Comparison of ENCODE assay signal across 8 cellular contexts in genomic region chr5:148805323-148806290, GRCh38.
DNase-seq lines count a peak whose midpoint lies in the region; ATAC-seq and TF ChIP-seq lines count a peak whose summit lies in the region.

No MANE protein-coding gene starts in this region.

- TF ChIP-seq CTCF in GM10248 (IDR thresholded peaks at IDR 0.05; ENCODE audit: control extremely low read depth, extremely low read depth, low read depth, missing control alignments) (no peak), nephron (IDR thresholded peaks at IDR 0.05; ENCODE audit: unreplicated experiment in 3 of 3) (no peak)

- DNase-seq in GM10248 (ENCODE audit: extremely low spot score): peak; percentile 30
- DNase-seq in HK-2 (ENCODE audit: unreplicated experiment): peak; percentile 41
- peak; percentile 61 for DNase-seq in activated naive CD8-positive, alpha-beta T cell treated with anti-CD3 and anti-CD28 coated beads, Interleukin-2, amount 50 U/mL, for 24 hours
- no peak for DNase-seq in NCI-H510A treated with DMSO at 0.1 percent for 48 hours (lab: John Stamatoyannopoulos, UW)
- DNase-seq in HCEC 1CT: no peak
- no peak for DNase-seq in NCI-H1417 treated with DMSO at 0.1 percent for 48 hours (lab: John Stamatoyannopoulos, UW)

- H3K4me3 Mint-ChIP-seq in activated naive CD8-positive, alpha-beta T cell treated with anti-CD3 and anti-CD28 coated beads, Interleukin-2, amount 50 U/mL, for 24 hours: peak overlapping the region; percentile 46
- H3K4me3 Mint-ChIP-seq in nephron: no peak overlapping the region

- CTCF ChIA-PET in GM10248 (lab: Yijun Ruan, JAX): interaction anchor here (0.7 to 2.6 kb wide), 7 partner anchors 11 to 64 kb away, joined by 3 to 14 read pairs (median 3); partner anchors contain the start of gene ADRB2

- H3K9me3 Mint-ChIP-seq in activated naive CD8-positive, alpha-beta T cell treated with anti-CD3 and anti-CD28 coated beads, Interleukin-2, amount 50 U/mL, for 24 hours: no peaks in the 10 kb centered on the region
- no peaks in the 10 kb centered on the region for H3K9me3 Mint-ChIP-seq in nephron

- peak; percentile 38 for ATAC-seq in GM21381 (IDR thresholded peaks at IDR 0.05; ENCODE audit: unreplicated experiment)
- ATAC-seq in activated naive CD8-positive, alpha-beta T cell treated with anti-CD3 and anti-CD28 coated beads, Interleukin-2, amount 50 U/mL, for 24 hours: peak; percentile 73

- no peaks in the 10 kb centered on the region for H3K36me3 Mint-ChIP-seq in activated naive CD8-positive, alpha-beta T cell treated with anti-CD3 and anti-CD28 coated beads, Interleukin-2, amount 50 U/mL, for 24 hours (ENCODE audit: low read depth)
- H3K36me3 Mint-ChIP-seq in nephron (ENCODE audit: low read depth): no peaks in the 10 kb centered on the region

- POLR2A ChIA-PET in GM10248 (lab: Yijun Ruan, JAX): no interaction called here

- H3K27ac Mint-ChIP-seq in activated naive CD8-positive, alpha-beta T cell treated with anti-CD3 and anti-CD28 coated beads, Interleukin-2, amount 50 U/mL, for 24 hours: peak overlapping the region; percentile 83
- peak overlapping the region in 2 of 3 experiments; percentile 33 to 48 for H3K27ac Mint-ChIP-seq in nephron

- peaks cover 2% of the 10 kb centered on the region for H3K27me3 Mint-ChIP-seq in activated naive CD8-positive, alpha-beta T cell treated with anti-CD3 and anti-CD28 coated beads, Interleukin-2, amount 50 U/mL, for 24 hours
- H3K27me3 Mint-ChIP-seq in nephron (ENCODE audit: low read depth): peaks cover 11% of the 10 kb centered on the region

- peaks cover 94% of the 10 kb centered on the region for H3K4me1 Mint-ChIP-seq in activated naive CD8-positive, alpha-beta T cell treated with anti-CD3 and anti-CD28 coated beads, Interleukin-2, amount 50 U/mL, for 24 hours
- H3K4me1 Mint-ChIP-seq in nephron: peaks cover 41% of the 10 kb centered on the region

Comparison
In these comparisons a context has a peak if more than half of its experiments do, and no peak if none do; other contexts are left out.
1. DNase-seq: peak in GM10248 (single experiment), HK-2 (single experiment) and activated naive CD8-positive, alpha-beta T cell treated with anti-CD3 and anti-CD28 coated beads, Interleukin-2, amount 50 U/mL, for 24 hours (single experiment); none in NCI-H510A treated with DMSO at 0.1 percent for 48 hours (single experiment), HCEC 1CT (single experiment) and NCI-H1417 treated with DMSO at 0.1 percent for 48 hours (single experiment).